In the genomic region with DNA sequence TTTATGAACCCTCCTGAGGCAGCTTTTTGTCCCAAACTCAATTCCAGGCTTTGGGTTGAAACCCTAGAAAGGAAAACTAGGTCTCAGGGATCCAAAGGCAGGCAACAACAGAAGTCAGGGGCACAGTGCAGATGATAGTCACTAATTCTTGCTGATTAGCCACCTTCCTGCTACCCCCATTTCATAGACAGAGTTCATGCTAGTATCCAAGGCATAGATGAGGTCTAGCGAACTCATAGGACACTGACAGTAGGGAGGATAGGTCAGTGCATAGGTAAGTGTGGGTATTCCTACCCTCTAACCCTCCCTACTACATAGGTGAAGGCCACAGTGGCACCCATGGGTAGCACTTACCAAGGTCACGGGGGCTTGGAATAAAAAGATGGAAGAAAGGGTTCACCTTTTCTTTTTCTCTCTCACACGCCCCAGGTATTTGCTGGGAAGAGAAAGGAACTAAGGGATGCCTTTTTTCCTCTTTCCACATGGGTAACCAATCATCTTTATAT, we compare ENCODE assay signal across 24 cellular contexts.
DNase-seq lines count a peak whose midpoint lies in the region; ATAC-seq, FAIRE-seq and TF ChIP-seq lines count a peak whose summit lies in the region.
"Had no signal": no experiment of that assay in that cellular context is flagged by ENCODE, and none has a peak within 500 bp of the region (broad histone marks: within the 10 kb centered on the region; RNA-seq: fewer than 3 reads in every experiment).

No MANE protein-coding gene starts in this region.

- no peaks in the 10 kb centered on the region for H3K27me3 Mint-ChIP-seq in astrocyte (ENCODE audit: low read depth, unreplicated experiment)

- ATAC-seq in HepG2 = no peak
- ATAC-seq in right lobe of liver = no peak
- no peak for ATAC-seq in HG03025 (IDR thresholded peaks at IDR 0.05; ENCODE audit: low FRiP score, unreplicated experiment)
- no peak for ATAC-seq in HG03442 (IDR thresholded peaks at IDR 0.05; ENCODE audit: unreplicated experiment)
- ATAC-seq: A549 had no signal

- no TSS peak for BruUV-seq in HepG2 (replicated peaks; lab: Mats Ljungman, UMichigan)

- WGBS in HepG2 (ENCODE audit: low lambda C conversion rate) = 0% methylated on average over 3 of the region's 3 CpGs
- WGBS in right lobe of liver (ENCODE audit: insufficient coverage, low coverage, low lambda C conversion rate, missing lambda C conversion rate) = 56% methylated on average over 3 of the region's 3 CpGs

- H3K4me3 Mint-ChIP-seq in astrocyte (ENCODE audit: unreplicated experiment) = no peak overlapping the region
- H3K4me3 Mint-ChIP-seq: CD14-positive monocyte; CD4-positive, alpha-beta T cell; CD8-positive, alpha-beta memory T cell had no signal

- H3K9me3 ChIP-seq in HepG2 (ENCODE audit: low read length) (peaks cover 68% of the 10 kb centered on the region), right lobe of liver (peaks cover 0 to 6% (median 0%) of the 10 kb centered on the region in 4 donors), astrocyte (ENCODE audit: insufficient read depth, low read depth, low read length) (peaks cover 9% of the 10 kb centered on the region)
- H3K9me3 ChIP-seq: A549, BE2C had no signal

- DNase-seq in HepG2 (ENCODE audit: low spot score) (no peak), right lobe of liver (no peak), OCI-M1 (lab: John Stamatoyannopoulos, UW) (peak; percentile 12), astrocyte (ENCODE audit: low read depth) (no peak), nucleus accumbens (lab: John Stamatoyannopoulos, UW) (no peak)
- DNase-seq: 8988T; ACHN; AML-193; BE2C; CD4-positive, alpha-beta T cell; CD8-positive, alpha-beta memory T cell; DMS 273 treated with DMSO at 0.1 percent for 48 hours; DND-41; GOT3 had no signal

- H4K20me1 ChIP-seq in HepG2 (ENCODE audit: insufficient read depth, low read length) (no peaks in the 10 kb centered on the region), astrocyte (ENCODE audit: insufficient read depth, low read length) (no peaks in the 10 kb centered on the region)
- H4K20me1 ChIP-seq: BLaER1 treated with 17β-estradiol and CSF1 and Interleukin-3, amounts not matched to agents 10 nM and 100 nM had no signal

- H3K27ac ChIP-seq in HepG2 (ENCODE audit: extremely low read length, insufficient read depth, low read length) (no peak overlapping the region), right lobe of liver (no peak overlapping the region), astrocyte (ENCODE audit: low read depth, low read length) (no peak overlapping the region)
- H3K27ac ChIP-seq: A549; BLaER1 treated with 17β-estradiol and CSF1 and Interleukin-3, amounts not matched to agents 10 nM and 100 nM had no signal

- TF ChIP-seq EP300 in HepG2 (IDR thresholded peaks at IDR 0.05; ENCODE audit: low read depth in 2 of 2, low read length in 2 of 2) = no peak
- TF ChIP-seq EP300 in HepG2 (CRISPR knock-in tag; IDR thresholded peaks at IDR 0.05; ENCODE audit: borderline replicate concordance) = no peak

- peaks cover 12% of the 10 kb centered on the region for H3K9me3 Mint-ChIP-seq in astrocyte (ENCODE audit: unreplicated experiment)

- H3K4me1 ChIP-seq in HepG2 (ENCODE audit: insufficient read depth, low read length) (no peaks in the 10 kb centered on the region), right lobe of liver (no peaks in the 10 kb centered on the region), astrocyte (ENCODE audit: insufficient read depth, low read length) (no peaks in the 10 kb centered on the region)
- H3K4me1 ChIP-seq: A549; BE2C; BLaER1 treated with 17β-estradiol and CSF1 and Interleukin-3, amounts not matched to agents 10 nM and 100 nM; HAP-1 had no signal

- TF ChIP-seq CTCF in HepG2 (CRISPR knock-in tag; IDR thresholded peaks at IDR 0.05) (no peak), right lobe of liver (IDR thresholded peaks at IDR 0.05) (no peak), astrocyte (IDR thresholded peaks at IDR 0.05; ENCODE audit: insufficient read depth, low read depth, low read length) (no peak)

- TF ChIP-seq RAD21 in HepG2 (CRISPR knock-in tag; IDR thresholded peaks at IDR 0.05) = no peak

- H3K27ac Mint-ChIP-seq in astrocyte (ENCODE audit: unreplicated experiment) = peak overlapping the region; percentile 41
- H3K27ac Mint-ChIP-seq: CD14-positive monocyte; CD4-positive, alpha-beta T cell; CD8-positive, alpha-beta memory T cell had no signal

- H3K36me3 ChIP-seq in HepG2 (replicated peaks in 1 of 2; ENCODE audit: control insufficient read depth in 1 of 2, insufficient read depth in 2 of 2, low read length in 2 of 2) = no peaks in the 10 kb centered on the region
- no peaks in the 10 kb centered on the region for H3K36me3 ChIP-seq in right lobe of liver
- no peaks in the 10 kb centered on the region for H3K36me3 ChIP-seq in astrocyte (ENCODE audit: insufficient read depth, low read length)
- H3K36me3 ChIP-seq: BE2C; BLaER1 treated with 17β-estradiol and CSF1 and Interleukin-3, amounts not matched to agents 10 nM and 100 nM; HAP-1 had no signal

- H2AFZ ChIP-seq in HepG2 (ENCODE audit: low read length) (no peak overlapping the region), astrocyte (ENCODE audit: low read depth, low read length) (no peak overlapping the region)

- POLR2A ChIA-PET in HepG2 (lab: Yijun Ruan, JAX) = no interaction called here

- H3K4me3 ChIP-seq in HepG2 (replicated peaks in 1 of 3; ENCODE audit: insufficient read depth in 1 of 3, low read depth in 2 of 3, low read length in 3 of 3) (no peak overlapping the region), right lobe of liver (no peak overlapping the region), astrocyte (ENCODE audit: insufficient read depth, low read depth, low read length) (no peak overlapping the region)
- H3K4me3 ChIP-seq: A549; BLaER1 treated with 17β-estradiol and CSF1 and Interleukin-3, amounts not matched to agents 10 nM and 100 nM; HAP-1 had no signal

- H3K27me3 ChIP-seq in HepG2 (ENCODE audit: control insufficient read depth in 1 of 2, insufficient read depth in 2 of 2, low read length in 2 of 2) = no peaks in the 10 kb centered on the region
- H3K27me3 ChIP-seq in right lobe of liver = no peaks in the 10 kb centered on the region
- H3K27me3 ChIP-seq in astrocyte (ENCODE audit: insufficient read depth, low read length) = no peaks in the 10 kb centered on the region
- H3K27me3 ChIP-seq: BLaER1 treated with 17β-estradiol and CSF1 and Interleukin-3, amounts not matched to agents 10 nM and 100 nM had no signal

- H3K4me1 Mint-ChIP-seq in astrocyte (ENCODE audit: low read depth, unreplicated experiment) = no peaks in the 10 kb centered on the region
- H3K4me1 Mint-ChIP-seq: CD14-positive monocyte; CD8-positive, alpha-beta memory T cell had no signal

- FAIRE-seq in HepG2 (lab: Jason Lieb, UNC) (no peak), astrocyte (lab: Jason Lieb, UNC) (no peak)
- FAIRE-seq: A549, D721Med, G401.6, GM18507, H54 had no signal

- H3K4me2 ChIP-seq in HepG2 (ENCODE audit: low read depth, low read length) = no peak overlapping the region
- no peak overlapping the region for H3K4me2 ChIP-seq in astrocyte (ENCODE audit: low read length)
- H3K4me2 ChIP-seq: A549; BLaER1 treated with 17β-estradiol and CSF1 and Interleukin-3, amounts not matched to agents 10 nM and 100 nM had no signal

- H3K36me3 Mint-ChIP-seq in astrocyte (ENCODE audit: low read depth, unreplicated experiment) = no peaks in the 10 kb centered on the region
- H3K36me3 Mint-ChIP-seq: CD14-positive monocyte; CD8-positive, alpha-beta memory T cell had no signal

- CTCF ChIA-PET in HepG2 (lab: Yijun Ruan, JAX; ENCODE audit: low intra/inter-chr PET ratio, low total read pairs) = no interaction called here

- in situ Hi-C loops in HepG2 (cut with HindIII; ENCODE audit: extremely low pct_ligation_motif_present, low pct_unique_long_range_greater_than_20kb) = no loop called here

- intact Hi-C loops in HepG2 (cut with micrococcal nuclease; ENCODE audit: unreplicated experiment) = no loop called here
- intact Hi-C loops in right lobe of liver (cut with DNase I) = no loop called here

- no peak overlapping the region for H3K9ac ChIP-seq in HepG2 (ENCODE audit: insufficient read depth, low read depth, low read length)
- no peak overlapping the region for H3K9ac ChIP-seq in astrocyte (ENCODE audit: low read length)
- H3K9ac ChIP-seq: BLaER1 treated with 17β-estradiol and CSF1 and Interleukin-3, amounts not matched to agents 10 nM and 100 nM had no signal

- TF ChIP-seq POLR2A in HepG2 (IDR thresholded peaks at IDR 0.05; ENCODE audit: insufficient read depth in 1 of 2, low read depth in 2 of 2, low read length in 2 of 2) (no peak), right lobe of liver (IDR thresholded peaks at IDR 0.05) (no peak)

- H3K79me2 ChIP-seq in HepG2 (ENCODE audit: insufficient read depth, low read length) (no peaks in the 10 kb centered on the region), astrocyte (ENCODE audit: insufficient read depth, low read length) (no peaks in the 10 kb centered on the region)

TF ChIP-seq in HepG2, 621 proteins besides CTCF, POLR2A, EP300 and RAD21:
- TF ChIP-seq ZNF616 (CRISPR knock-in tag; IDR thresholded peaks at IDR 0.05; ENCODE audit: low read depth) (peak; percentile 100), ZFP1 (CRISPR knock-in tag; IDR thresholded peaks at IDR 0.05) (no peak)
